ENCODE assay signal across 10 cellular contexts in genomic region chr6:145736854-145737181, GRCh38. TPM values are rescaled to one million over a fixed set of nuclear protein-coding genes. Genes with fewer than 3 reads are reported as not detected.
A peak's percentile ranks its signal among the peaks of the same experiment; 100 is the strongest.
DNase-seq lines count a peak whose midpoint lies in the region; ATAC-seq, FAIRE-seq and TF ChIP-seq lines count a peak whose summit lies in the region.
"Had no signal": no experiment of that assay in that cellular context is flagged by ENCODE, and none has a peak within 500 bp of the region (broad histone marks: within the 10 kb centered on the region; RNA-seq: fewer than 3 reads in every experiment).

No MANE protein-coding gene starts in this region.

- TF ChIP-seq CTCF in WI38 (IDR thresholded peaks at IDR 0.05; ENCODE audit: low read depth, low read length) (no peak), gastroesophageal sphincter (IDR thresholded peaks at IDR 0.05) (no peak)

- H3K36me3 ChIP-seq in GM23248 (ENCODE audit: low read depth) (no peaks in the 10 kb centered on the region), gastroesophageal sphincter (no peaks in the 10 kb centered on the region), skeletal muscle satellite cell (ENCODE audit: insufficient read depth, low read length) (no peaks in the 10 kb centered on the region)

- peak overlapping the region; percentile 87 for H3K4me3 ChIP-seq in GM23248
- H3K4me3 ChIP-seq in WI38 (ENCODE audit: low read depth, low read length): peak overlapping the region; percentile 13; the same call in 1 of the 2 replicates
- H3K4me3 ChIP-seq in gastroesophageal sphincter: peak overlapping the region; percentile 70 to 83
- peak overlapping the region; percentile 94 for H3K4me3 ChIP-seq in skeletal muscle satellite cell (ENCODE audit: low read length)

- peaks cover 23% of the 10 kb centered on the region for H3K4me1 ChIP-seq in GM23248 (ENCODE audit: insufficient read depth)
- H3K4me1 ChIP-seq in gastroesophageal sphincter: peaks cover 2 to 51% (median 7%) of the 10 kb centered on the region in 3 donors
- H3K4me1 ChIP-seq in skeletal muscle satellite cell (ENCODE audit: control insufficient read depth, insufficient read depth, low read length): peaks cover 15% of the 10 kb centered on the region

- DNase-seq in GM23248 (peak; percentile 78), HTR-8/SVneo (ENCODE audit: insufficient read length, low spot score) (no peak), DMS 273 (lab: John Stamatoyannopoulos, UW; ENCODE audit: unreplicated experiment) (no peak)
- no peak for DNase-seq in stimulated activated CD4-positive, alpha-beta T cell treated with anti-CD3 and anti-CD28 coated beads, Interleukin-4, amount 100 ng/mL, for 24 hours
- DNase-seq: activated CD4-positive, alpha-beta T cell treated with anti-CD3 and anti-CD28 coated beads, Interleukin-2, amount 50 U/mL, for 48 hours; NCI-H187 treated with DMSO at 0.1 percent for 48 hours had no signal

- no peak for FAIRE-seq in HTR-8/SVneo (lab: Jason Lieb, UNC)

- no peaks in the 10 kb centered on the region for H4K20me1 ChIP-seq in GM23248 (ENCODE audit: insufficient read depth)

- in situ Hi-C loops in GM23248 (cut with MboI): no loop called here

- H3K27ac ChIP-seq in GM23248: peak overlapping the region; percentile 97
- H3K27ac ChIP-seq in gastroesophageal sphincter: peak overlapping the region; percentile 94 to 98 (median 97)

- TF ChIP-seq EP300 in gastroesophageal sphincter (IDR thresholded peaks at IDR 0.05): no peak

- no peaks in the 10 kb centered on the region for H3K9me3 ChIP-seq in GM23248 (ENCODE audit: low read depth)
- H3K9me3 ChIP-seq in gastroesophageal sphincter: no peaks in the 10 kb centered on the region
- H3K9me3 ChIP-seq in skeletal muscle satellite cell (replicated peaks; ENCODE audit: low read length): no peaks in the 10 kb centered on the region

- H3K4me2 ChIP-seq in GM23248 (ENCODE audit: unreplicated experiment): peak overlapping the region; percentile 88
- peak overlapping the region; percentile 91 for H3K4me2 ChIP-seq in skeletal muscle satellite cell (ENCODE audit: low read length)

- H3K9ac ChIP-seq in GM23248 (peak overlapping the region; percentile 96), skeletal muscle satellite cell (ENCODE audit: low read depth, low read length) (peak overlapping the region; percentile 91)

- H2AFZ ChIP-seq in GM23248: peak overlapping the region; percentile 85

- 14 to 16% methylated on average over 5 of the region's 5 CpGs for WGBS in GM23248 (ENCODE audit: low coverage in 1 of 2, low lambda C conversion rate in 2 of 2, missing lambda C conversion rate in 2 of 2), 2 experiments
- 9 to 22% methylated on average over 5 of the region's 5 CpGs for WGBS in gastroesophageal sphincter (ENCODE audit: low coverage in 1 of 2), 2 donors

- ATAC-seq in gastroesophageal sphincter: no peak
- no peak for ATAC-seq in GM19463 (IDR thresholded peaks at IDR 0.05; ENCODE audit: unreplicated experiment)

- no peak for TF ChIP-seq POLR2A in gastroesophageal sphincter (IDR thresholded peaks at IDR 0.05)

- no peaks in the 10 kb centered on the region for H3K79me2 ChIP-seq in GM23248 (ENCODE audit: insufficient read depth)

- H3F3A ChIP-seq in GM23248 (ENCODE audit: insufficient read depth): peaks cover 31% of the 10 kb centered on the region; the same call in 1 of the 2 replicates

- no peaks in the 10 kb centered on the region for H3K27me3 ChIP-seq in GM23248 (replicated peaks; ENCODE audit: insufficient read depth)
- H3K27me3 ChIP-seq in gastroesophageal sphincter: no peaks in the 10 kb centered on the region
- H3K27me3 ChIP-seq in skeletal muscle satellite cell (ENCODE audit: control insufficient read depth, insufficient read depth, low read length): no peaks in the 10 kb centered on the region

- H3K9me2 ChIP-seq in GM23248 (ENCODE audit: insufficient read depth): no peaks in the 10 kb centered on the region

RNA-seq across cellular contexts. Expression of gene EPM2A, which starts 1.5 kb away (rescaled TPM):
- 3.5 and 4.2 TPM in 2 replicates for total RNA-seq in GM23248 (2014; rRNA removed; shearing (Covaris generic))
- polyA plus RNA-seq in GM23248 (2016; fragmentation: Nextera tagmentation; extraction: Ambion mirVana): 2.4 and 2.7 TPM in 2 replicates
- total RNA-seq in gastroesophageal sphincter: 10 to 100 TPM; 53.7 to 83.7 (median 77.1) TPM
- total RNA-seq in skeletal muscle satellite cell (2012; rRNA removed): 2.8 and 3.5 TPM in 2 replicates

Comparison
In these comparisons a context has a peak if more than half of its experiments do, and no peak if none do; other contexts are left out.
1. H3K4me3 ChIP-seq: peak in every context shown above with its lines; median percentile 94 in skeletal muscle satellite cell; 87 in GM23248; 76 in gastroesophageal sphincter; 13 in WI38.
2. RNA of gene EPM2A, which starts 1.5 kb away (total RNA-seq): 53.7 to 83.7 TPM in gastroesophageal sphincter; 3.5 to 4.2 TPM in GM23248; every median in the first group is over 10 times any median in the second.